In genomic region chrX:132199941-132200340, GRCh38 we compare ENCODE assay signal across 28 cellular contexts.
"Had no signal": no experiment of that assay in that cellular context is flagged by ENCODE, and none has a peak within 500 bp of the region (broad histone marks: within the 10 kb centered on the region; RNA-seq: fewer than 3 reads in every experiment).

No MANE protein-coding gene starts in this region.

- H3K79me2 ChIP-seq: parathyroid adenoma had no signal

- H3K4me1 Mint-ChIP-seq: activated naive CD8-positive, alpha-beta T cell treated with anti-CD3 and anti-CD28 coated beads, Interleukin-2, amount 10 ng/mL, durations not matched to agents 7 days and 5 days; naive B cell; stimulated activated effector memory CD8-positive, alpha-beta T cell treated with anti-CD3 and anti-CD28 coated beads, Interleukin-12 subunit alpha, Interleukin-12 subunit beta, amount 100 ng/mL, for 72 hours; T-helper 17 cell had no signal

- H3K36me3 Mint-ChIP-seq: activated naive CD8-positive, alpha-beta T cell treated with anti-CD3 and anti-CD28 coated beads, Interleukin-2, amount 10 ng/mL, durations not matched to agents 7 days and 5 days; naive B cell had no signal

- H3K4me1 ChIP-seq: breast epithelium, esophagus squamous epithelium, upper lobe of left lung, vagina had no signal

- H3K36me3 ChIP-seq: breast epithelium, upper lobe of left lung, vagina had no signal

- H3K4me3 ChIP-seq: breast epithelium, esophagus squamous epithelium, upper lobe of left lung, vagina had no signal

- H2AFZ ChIP-seq: parathyroid adenoma had no signal

- H3K27ac Mint-ChIP-seq: activated naive CD8-positive, alpha-beta T cell treated with anti-CD3 and anti-CD28 coated beads, Interleukin-2, amount 10 ng/mL, durations not matched to agents 7 days and 5 days; activated T-cell treated with anti-CD3 and anti-CD28 coated beads, Interleukin-2, amount 50 U/mL, for 72 hours; naive B cell; stimulated activated effector memory CD8-positive, alpha-beta T cell treated with anti-CD3 and anti-CD28 coated beads, Interleukin-12 subunit alpha, Interleukin-12 subunit beta, amount 100 ng/mL, for 72 hours; stimulated activated naive CD8-positive, alpha-beta T cell treated with anti-CD3 and anti-CD28 coated beads, Interleukin-15, Interleukin-2, amounts not matched to agents 100 ng/mL and 50 ng/mL, for 24 hours; T-helper 17 cell had no signal

- ATAC-seq: activated T-cell treated with anti-CD3 and anti-CD28 coated beads, Interleukin-2, amount 50 U/mL, for 72 hours; left ventricle myocardium superior; right cardiac atrium; stimulated activated effector memory CD8-positive, alpha-beta T cell treated with anti-CD3 and anti-CD28 coated beads, Interleukin-12 subunit alpha, Interleukin-12 subunit beta, amount 100 ng/mL, for 72 hours; T-helper 17 cell had no signal

- H3K27me3 ChIP-seq: esophagus squamous epithelium, upper lobe of left lung, vagina had no signal

- H3K27me3 Mint-ChIP-seq: activated naive CD8-positive, alpha-beta T cell treated with anti-CD3 and anti-CD28 coated beads, Interleukin-2, amount 10 ng/mL, durations not matched to agents 7 days and 5 days; naive B cell; stimulated activated naive CD8-positive, alpha-beta T cell treated with anti-CD3 and anti-CD28 coated beads, Interleukin-15, Interleukin-2, amounts not matched to agents 100 ng/mL and 50 ng/mL, for 24 hours; T-helper 17 cell had no signal

- DNase-seq: activated CD4-positive, alpha-beta T cell treated with anti-CD3 and anti-CD28 coated beads, Interleukin-2, amount 50 U/mL, for 1 hour; activated CD4-positive, CD25-positive, alpha-beta regulatory T cell treated with anti-CD3 and anti-CD28 coated beads, Interleukin-2, amount 50 U/mL, for 72 hours; activated naive CD4-positive, alpha-beta T cell; activated naive CD8-positive, alpha-beta T cell treated with anti-CD3 and anti-CD28 coated beads, Interleukin-2, amount 10 ng/mL, durations not matched to agents 7 days and 5 days; activated T-cell treated with anti-CD3 and anti-CD28 coated beads for 4 hours; activated T-cell treated with anti-CD3 and anti-CD28 coated beads, Interleukin-2, amount 50 U/mL, for 72 hours; central memory CD4-positive, alpha-beta T cell; dermis blood vessel endothelial cell; effector CD4-positive, alpha-beta T cell; esophagus squamous epithelium; foreskin melanocyte; glutamatergic neuron; islet precursor cell; left ventricle myocardium superior; naive B cell; right cardiac atrium; stimulated activated CD4-positive, alpha-beta T cell treated with anti-CD3 and anti-CD28 coated beads, Interleukin-12 subunit alpha, Interleukin-12 subunit beta, amount 100 ng/mL, for 4 hours; stimulated activated CD4-positive, alpha-beta T cell treated with anti-CD3 and anti-CD28 coated beads, Interleukin-4, amount 100 ng/mL, for 1 hour; substantia nigra; T-helper 17 cell; T1000; upper lobe of left lung had no signal

- H3K4me3 Mint-ChIP-seq: activated naive CD8-positive, alpha-beta T cell treated with anti-CD3 and anti-CD28 coated beads, Interleukin-2, amount 10 ng/mL, durations not matched to agents 7 days and 5 days; activated T-cell treated with anti-CD3 and anti-CD28 coated beads, Interleukin-2, amount 50 U/mL, for 72 hours; naive B cell; stimulated activated effector memory CD8-positive, alpha-beta T cell treated with anti-CD3 and anti-CD28 coated beads, Interleukin-12 subunit alpha, Interleukin-12 subunit beta, amount 100 ng/mL, for 72 hours; stimulated activated naive CD8-positive, alpha-beta T cell treated with anti-CD3 and anti-CD28 coated beads, Interleukin-15, Interleukin-2, amounts not matched to agents 100 ng/mL and 50 ng/mL, for 24 hours; T-helper 17 cell had no signal

- H3K27ac ChIP-seq: breast epithelium, epithelial cell of prostate, esophagus squamous epithelium, parathyroid adenoma, upper lobe of left lung, vagina had no signal

- H3K9me3 Mint-ChIP-seq: activated naive CD8-positive, alpha-beta T cell treated with anti-CD3 and anti-CD28 coated beads, Interleukin-2, amount 10 ng/mL, durations not matched to agents 7 days and 5 days; activated T-cell treated with anti-CD3 and anti-CD28 coated beads, Interleukin-2, amount 50 U/mL, for 72 hours had no signal
